28 cellular contexts compared by ENCODE assay signal in genomic region chr7:71661671-71662224, GRCh38.
"Had no signal": no experiment of that assay in that cellular context is flagged by ENCODE, and none has a peak within 500 bp of the region (broad histone marks: within the 10 kb centered on the region; RNA-seq: fewer than 3 reads in every experiment).

No MANE protein-coding gene starts in this region.

- H3K9me3 ChIP-seq: pancreas, prostate gland had no signal

- H3K27ac ChIP-seq: left lung, pancreas, prostate gland, sigmoid colon, stomach, tibial artery, VCaP had no signal

- H3K4me1 ChIP-seq: left lung, pancreas, prostate gland, sigmoid colon, stomach, tibial artery had no signal

- H3K4me3 ChIP-seq: left lung, pancreas, prostate gland, sigmoid colon, smooth muscle cell, stomach, tibial artery had no signal

- DNase-seq: activated CD4-positive, alpha-beta T cell treated with anti-CD3 and anti-CD28 coated beads for 4 hours; activated CD4-positive, alpha-beta T cell treated with anti-CD3 and anti-CD28 coated beads, Interleukin-2, amount 50 U/mL, for 4 hours; activated CD8-positive, alpha-beta memory T cell treated with anti-CD3 and anti-CD28 coated beads, Interleukin-2, amount 50 U/mL, for 4 hours; activated gamma-delta T cell treated with Interleukin-2 at 50 U/mL for 16 hours; activated naive CD4-positive, alpha-beta T cell treated with anti-CD3 and anti-CD28 coated beads, Interleukin-2, amount 50 U/mL, for 16 hours; activated T-cell treated with anti-CD3 and anti-CD28 coated beads, Interleukin-2, amount 50 U/mL, for 1 hour; amniotic stem cell; effector CD8-positive, alpha-beta T cell; foreskin fibroblast; head of caudate nucleus; kidney glomerular epithelial cell; left lung; naive B cell; nephron progenitor cell; nucleus accumbens; pancreas; retina; sigmoid colon; stimulated activated CD4-positive, alpha-beta T cell treated with anti-CD3 and anti-CD28 coated beads, Interleukin-1b, Interleukin-23, amount 100 ng/mL, for 48 hours; stimulated activated CD4-positive, alpha-beta T cell treated with anti-CD3 and anti-CD28 coated beads, Interleukin-4, amount 100 ng/mL, for 4 hours; stimulated activated CD8-positive, alpha-beta memory T cell treated with anti-CD3 and anti-CD28 coated beads, Interleukin-4, amount 100 ng/mL, for 48 hours; stomach; tibial artery had no signal

- H3K27me3 ChIP-seq: left lung, pancreas, sigmoid colon, stomach, tibial artery had no signal

- H3K36me3 ChIP-seq: left lung, pancreas, prostate gland, sigmoid colon, stomach, tibial artery had no signal

- ATAC-seq: activated T-helper 17 cell treated with anti-CD3 and anti-CD28 coated beads, Interleukin-2, amount 50 U/mL, for 72 hours; left lung; pancreas; stimulated activated memory B cell treated with anti-CD40 and anti-IgM and Interleukin-4, amounts not matched to agents 10 μg/mL and 1 μg/mL and 100 μg/mL, for 72 hours had no signal
